In the genomic region with DNA sequence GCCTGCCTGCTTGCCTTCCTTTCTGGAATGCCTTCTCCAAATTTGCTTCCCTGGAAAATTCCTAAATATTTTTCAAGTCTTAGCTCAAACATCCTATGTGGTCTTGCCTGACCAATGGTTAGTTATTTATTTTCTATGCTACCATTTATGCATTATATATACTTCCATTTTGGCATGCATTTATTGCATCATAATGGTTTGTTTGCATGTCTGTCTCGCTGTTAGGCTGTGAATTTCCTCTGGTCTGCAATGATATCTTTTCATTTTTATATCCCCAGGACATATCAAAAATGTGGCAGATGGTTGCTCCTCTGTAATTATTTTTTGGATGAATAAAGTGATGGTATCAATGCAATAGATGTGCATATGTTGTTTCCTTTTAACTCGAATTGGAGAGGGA, we compare ENCODE assay signal across 19 cellular contexts. TPM values are rescaled to one million over a fixed set of nuclear protein-coding genes. Genes with fewer than 3 reads are reported as not detected.
DNase-seq lines count a peak whose midpoint lies in the region; ATAC-seq, FAIRE-seq and TF ChIP-seq lines count a peak whose summit lies in the region.
"Had no signal": no experiment of that assay in that cellular context is flagged by ENCODE, and none has a peak within 500 bp of the region (broad histone marks: within the 10 kb centered on the region; RNA-seq: fewer than 3 reads in every experiment).

No MANE protein-coding gene starts in this region.

- no peak overlapping the region for H4K5ac ChIP-seq in IMR-90 (ENCODE audit: low read depth, low read length)

- H2AFZ ChIP-seq in IMR-90 (replicated peaks; ENCODE audit: low read length, poor library complexity) (no peak overlapping the region), K562 (ENCODE audit: low read depth, low read length) (no peak overlapping the region), endothelial cell of umbilical vein (ENCODE audit: low read depth, low read length) (peak overlapping the region; percentile 42)
- H2AFZ ChIP-seq: GM23248 had no signal

- no peak overlapping the region for H2AK5ac ChIP-seq in IMR-90 (ENCODE audit: low read depth, low read length)

- H3K9ac ChIP-seq in IMR-90 (ENCODE audit: low read depth, low read length) = no peak overlapping the region
- H3K9ac ChIP-seq in K562 (ENCODE audit: insufficient read depth in 1 of 2, low read depth in 2 of 2, low read length in 2 of 2) = no peak overlapping the region
- no peak overlapping the region for H3K9ac ChIP-seq in endothelial cell of umbilical vein (replicated peaks; ENCODE audit: extremely low read depth, insufficient read depth, low read length)
- H3K9ac ChIP-seq: GM23248 had no signal

- H3K79me1 ChIP-seq in IMR-90 (ENCODE audit: low read depth in 1 of 2, low read length in 2 of 2) = no peaks in the 10 kb centered on the region

- no peak overlapping the region for H3K56ac ChIP-seq in IMR-90 (ENCODE audit: extremely low read depth, insufficient read depth, low read length)

- no TSS peak for BruUV-seq in IMR-90 (replicated peaks; lab: Mats Ljungman, UMichigan)
- no TSS peak for BruUV-seq in K562 (replicated peaks; lab: Mats Ljungman, UMichigan)
- no TSS peak for BruUV-seq in endothelial cell of umbilical vein (replicated peaks; lab: Mats Ljungman, UMichigan)

- no peak overlapping the region for H4K8ac ChIP-seq in IMR-90 (ENCODE audit: low read depth in 2 of 2, low read length in 2 of 2)

- TF ChIP-seq CTCF in IMR-90 (conservative IDR thresholded peaks at IDR 0.05; ENCODE audit: low read depth, low read length) (no peak), K562 (IDR thresholded peaks at IDR 0.05 in 2 of 3, conservative IDR thresholded peaks at IDR 0.05 in 1 of 3; ENCODE audit: insufficient read depth in 2 of 3, low read depth in 1 of 3, low read length in 3 of 3) (no peak), endothelial cell of umbilical vein (IDR thresholded peaks at IDR 0.05; ENCODE audit: extremely low read depth in 1 of 2, insufficient read depth in 1 of 2, low read depth in 1 of 2, low read length in 2 of 2) (no peak)

- no peak for FAIRE-seq in K562 (lab: Jason Lieb, UNC)
- FAIRE-seq in endothelial cell of umbilical vein (lab: Jason Lieb, UNC) = no peak
- FAIRE-seq in small intestine (lab: Jason Lieb, UNC) = no peak
- FAIRE-seq: G401.6, GM12892, GM19239, H1 had no signal

- no peak overlapping the region for H3K4ac ChIP-seq in IMR-90 (ENCODE audit: low read depth, low read length)

- in situ Hi-C loops in IMR-90 (cut with MboI; ENCODE audit: low sequenced_read_pairs) = loop anchor here (25.0 kb wide), 1 partner anchor 622 kb away; no protein-coding TSS in a partner anchor
- in situ Hi-C loops in K562 (cut with MboI) = no loop called here

- dilution Hi-C loops in IMR-90 (cut with HindIII; ENCODE audit: low sequenced_read_pairs, unreplicated experiment) = no loop called here
- dilution Hi-C loops in endothelial cell of umbilical vein (cut with MboI; ENCODE audit: extremely low pct_ligation_motif_present, low sequenced_read_pairs) = no loop called here

- TF ChIP-seq EP300 in K562 (IDR thresholded peaks at IDR 0.05; ENCODE audit: low read length) = no peak

- H3K27me3 ChIP-seq in IMR-90 (ENCODE audit: control insufficient read depth, insufficient read depth, low read length) (no peaks in the 10 kb centered on the region), K562 (ENCODE audit: control insufficient read depth in 2 of 2, insufficient read depth in 2 of 2, low read length in 2 of 2) (no peaks in the 10 kb centered on the region), endothelial cell of umbilical vein (ENCODE audit: control insufficient read depth in 2 of 2, insufficient read depth in 2 of 2, low read length in 2 of 2) (no peaks in the 10 kb centered on the region), small intestine (ENCODE audit: control insufficient read depth in 2 of 2, insufficient read depth in 2 of 2, low read length in 2 of 2) (no peaks in the 10 kb centered on the region)

- TF ChIP-seq POLR2A in IMR-90 (IDR thresholded peaks at IDR 0.05; ENCODE audit: low read depth, low read length) = no peak
- no peak for TF ChIP-seq POLR2A in K562 (conservative IDR thresholded peaks at IDR 0.05)
- TF ChIP-seq POLR2A in endothelial cell of umbilical vein (IDR thresholded peaks at IDR 0.05; ENCODE audit: low read depth, low read length) = no peak

- no peak overlapping the region for H3K4me3 ChIP-seq in IMR-90 (ENCODE audit: insufficient read depth, low read depth, low read length)
- H3K4me3 ChIP-seq in K562 = no peak overlapping the region
- no peak overlapping the region for H3K4me3 ChIP-seq in endothelial cell of umbilical vein (replicated peaks in 1 of 3; ENCODE audit: insufficient read depth in 1 of 3, low read depth in 1 of 3, low read length in 3 of 3)
- H3K4me3 ChIP-seq in small intestine (ENCODE audit: low read depth in 1 of 2, low read length in 2 of 2) = no peak overlapping the region
- H3K4me3 ChIP-seq: GM23248 had no signal

- H3K27ac ChIP-seq in IMR-90 (ENCODE audit: insufficient read depth, low read length) (no peak overlapping the region), K562 (ENCODE audit: extremely low read depth, low read depth, low read length) (no peak overlapping the region), endothelial cell of umbilical vein (ENCODE audit: insufficient read depth, low read depth, low read length) (no peak overlapping the region), small intestine (ENCODE audit: low read depth in 1 of 2, low read length in 1 of 2) (no peak overlapping the region)
- H3K27ac ChIP-seq: GM23248 had no signal

- no peaks in the 10 kb centered on the region for H3K36me3 ChIP-seq in IMR-90 (ENCODE audit: control insufficient read depth, insufficient read depth, low read length)
- no peaks in the 10 kb centered on the region for H3K36me3 ChIP-seq in K562 (ENCODE audit: control insufficient read depth, insufficient read depth, low read length)
- no peaks in the 10 kb centered on the region for H3K36me3 ChIP-seq in endothelial cell of umbilical vein (ENCODE audit: control insufficient read depth in 2 of 2, extremely low read depth in 1 of 2, insufficient read depth in 2 of 2, low read length in 2 of 2)
- peaks cover 0 to 2% of the 10 kb centered on the region in 2 donors for H3K36me3 ChIP-seq in small intestine (ENCODE audit: control insufficient read depth in 2 of 2, insufficient read depth in 2 of 2, low read length in 2 of 2)

- H2BK15ac ChIP-seq in IMR-90 (ENCODE audit: low read depth, low read length) = no peak overlapping the region

- no peak overlapping the region for H2BK120ac ChIP-seq in IMR-90 (ENCODE audit: low read depth, low read length)

- H3K18ac ChIP-seq in IMR-90 (ENCODE audit: low read depth, low read length) = no peak overlapping the region

- ATAC-seq in IMR-90 (ENCODE audit: low read depth) = no peak
- ATAC-seq in K562 = no peak

- POLR2A ChIA-PET in IMR-90 (lab: Charles Lee; ENCODE audit: unreplicated experiment) = no interaction called here
- POLR2A ChIA-PET in K562 (lab: Yijun Ruan, JAX) = interaction anchor here (0.6 kb wide), 1 partner anchor 45 kb away, joined by 4 read pairs; no protein-coding TSS in a partner anchor
- POLR2A ChIA-PET in endothelial cell of umbilical vein (lab: Charles Lee) = no interaction called here

- H3K4me1 ChIP-seq in IMR-90 (ENCODE audit: control insufficient read depth, insufficient read depth, low read length) (peaks cover 3% of the 10 kb centered on the region; the same call in 1 of the 2 replicates), K562 (replicated peaks in 1 of 2; ENCODE audit: control insufficient read depth in 2 of 2, insufficient read depth in 2 of 2, low read length in 2 of 2) (no peaks in the 10 kb centered on the region; a peak in 1 of 5 replicates), endothelial cell of umbilical vein (ENCODE audit: control insufficient read depth, extremely low read depth, insufficient read depth, low read length) (peaks cover 7% of the 10 kb centered on the region), small intestine (ENCODE audit: control insufficient read depth in 2 of 2, insufficient read depth in 1 of 2, low read depth in 1 of 2, low read length in 1 of 2) (no peaks in the 10 kb centered on the region)

- no peak overlapping the region for H3K14ac ChIP-seq in IMR-90 (replicated peaks; ENCODE audit: low read depth, low read length)

- H3K79me2 ChIP-seq in K562 (ENCODE audit: control insufficient read depth, insufficient read depth, low read length) (no peaks in the 10 kb centered on the region), endothelial cell of umbilical vein (ENCODE audit: control insufficient read depth, insufficient read depth, low read length) (no peaks in the 10 kb centered on the region)

- H3K9me1 ChIP-seq in IMR-90 (ENCODE audit: insufficient read depth, low read length) (0 out of 2 replicates have a peak, but pooled peaks cover 2% of the 10 kb centered on the region), K562 (ENCODE audit: control insufficient read depth, insufficient read depth, low read length) (no peaks in the 10 kb centered on the region), endothelial cell of umbilical vein (replicated peaks; ENCODE audit: control insufficient read depth, extremely low read depth, insufficient read depth, low read length) (peaks cover 2% of the 10 kb centered on the region)

- CTCF ChIA-PET in IMR-90 (lab: Yijun Ruan, JAX) = interaction anchor here (0.8 kb wide), 1 partner anchor 10 kb away, joined by 3 read pairs; no protein-coding TSS in a partner anchor
- CTCF ChIA-PET in K562 (lab: Yijun Ruan, JAX; ENCODE audit: low intra/inter-chr PET ratio) = no interaction called here
- CTCF ChIA-PET in endothelial cell of umbilical vein (lab: Charles Lee) = interaction anchor here (1.2 kb wide), 1 partner anchor 10 kb away, joined by 5 read pairs; no protein-coding TSS in a partner anchor

- H3K9me3 ChIP-seq in IMR-90 (ENCODE audit: control insufficient read depth, insufficient read depth, low read length) (no peaks in the 10 kb centered on the region), K562 (replicated peaks; ENCODE audit: control insufficient read depth, insufficient read depth, low read depth, low read length) (no peaks in the 10 kb centered on the region), endothelial cell of umbilical vein (replicated peaks; ENCODE audit: control insufficient read depth, insufficient read depth, low read length) (no peaks in the 10 kb centered on the region), small intestine (ENCODE audit: control insufficient read depth, low read depth) (no peaks in the 10 kb centered on the region)

- DNase-seq in IMR-90 (no peak), NCI-H1694 treated with DMSO at 0.1 percent for 48 hours (lab: John Stamatoyannopoulos, UW) (peak; percentile 26), K562 (ENCODE audit: extremely low read depth in 1 of 4, low spot score in 3 of 4) (no peak), endothelial cell of umbilical vein (ENCODE audit: low read depth, low spot score) (no peak), small intestine (no peak), germinal center (ENCODE audit: low spot score) (no peak)
- no peak for DNase-seq in stimulated activated CD4-positive, alpha-beta T cell treated with anti-CD3 and anti-CD28 coated beads, Interleukin-12 subunit alpha, Interleukin-12 subunit beta, amount 100 ng/mL, for 4 hours
- DNase-seq: C1 segment of cervical spinal cord; CD4-positive, alpha-beta memory T cell; COR-L47; DMS153; DND-41; GM23248; H7; HCEC 1CT had no signal

- no peak overlapping the region for H3K23ac ChIP-seq in IMR-90 (ENCODE audit: low read depth, low read length)

- H2AK9ac ChIP-seq in IMR-90 (replicated peaks; ENCODE audit: low read depth, low read length, poor library complexity) = no peak overlapping the region

- H2BK5ac ChIP-seq in IMR-90 (ENCODE audit: low read depth, low read length, poor library complexity, severe bottlenecking) = no peak overlapping the region

- intact Hi-C loops in IMR-90 (cut with micrococcal nuclease) = no loop called here
- intact Hi-C loops in K562 (cut with micrococcal nuclease) = no loop called here
- intact Hi-C loops in endothelial cell of umbilical vein (cut with micrococcal nuclease) = no loop called here

- TF ChIP-seq RAD21 in IMR-90 (IDR thresholded peaks at IDR 0.05; ENCODE audit: low read length) (no peak), K562 (CRISPR knock-in tag; conservative IDR thresholded peaks at IDR 0.05 in 1 of 2, IDR thresholded peaks at IDR 0.05 in 1 of 2) (no peak)

- no CpG with 5 or more reads among the region's 2 CpGs for WGBS in IMR-90 (ENCODE audit: extremely low coverage in 2 of 2, insufficient read length in 1 of 2), 2 experiments
- WGBS in K562 (ENCODE audit: insufficient coverage, low coverage, missing lambda C conversion rate) = 5% methylated on average over 2 of the region's 2 CpGs
- 81 to 89% (median 81%) methylated on average over 2 of the region's 2 CpGs for WGBS in small intestine, 3 donors

- H4K91ac ChIP-seq in IMR-90 (ENCODE audit: insufficient read depth, low read depth, low read length) = no peak overlapping the region

- H3K4me2 ChIP-seq in IMR-90 (ENCODE audit: low read depth, low read length) (no peak overlapping the region), K562 (ENCODE audit: insufficient read depth, low read length) (no peak overlapping the region), endothelial cell of umbilical vein (ENCODE audit: insufficient read depth, low read length) (peak overlapping the region; percentile 24)

- H4K20me1 ChIP-seq in IMR-90 (ENCODE audit: insufficient read depth, low read length) (no peaks in the 10 kb centered on the region), K562 (replicated peaks; ENCODE audit: control insufficient read depth, insufficient read depth, low read length) (no peaks in the 10 kb centered on the region), endothelial cell of umbilical vein (replicated peaks; ENCODE audit: control insufficient read depth, extremely low read depth, insufficient read depth, low read length) (no peaks in the 10 kb centered on the region)

- H2BK20ac ChIP-seq in IMR-90 (ENCODE audit: low read depth, low read length) = no peak overlapping the region

RNA-seq across cellular contexts. Expression of gene ATL1, which starts 30.5 kb away (rescaled TPM):
- total RNA-seq in IMR-90 (2012; rRNA removed) (10.3 and 12.2 TPM in 2 replicates), K562 (2014; rRNA removed) (not detected in 2 replicates), K562 (2014; rRNA removed; fragmentation: Illumina TruSeq; extraction: Trizol) (0.07 TPM in 1 of 2 replicates, not detected in the other), K562 (2015; rRNA removed; fragmentation: Illumina TruSeq; extraction: Trizol) (not detected in 2 replicates), K562 (2021) (0.16 TPM in 1 of 2 replicates, not detected in the other), endothelial cell of umbilical vein (2.8 and 5.1 TPM in 2 replicates)
- polyA plus RNA-seq in IMR-90 (2012; rRNA removed) (5.3 and 6.0 TPM in 2 replicates), K562 (2011; rRNA removed) (0.15 TPM in 1 of 2 replicates, not detected in the other), K562 (2014; fragmentation: Illumina TruSeq; extraction: Trizol) (0.04 TPM in 1 of 2 replicates, not detected in the other), K562 (2014; fragmentation: Nextera tagmentation; extraction: Ambion mirVana) (under 1 TPM; 0.07 to 0.15 TPM), K562 (2014; rRNA removed) (not detected in 2 replicates), endothelial cell of umbilical vein (1.1 and 1.4 TPM in 2 replicates), small intestine (1 to 10 TPM; 2.4 to 6.6 (median 6.3) TPM)
- 1.5 and 3.6 TPM in 2 replicates for polyA plus RNA-seq in IMR-90 (2012; cell fraction: cytosol; rRNA removed)
- 2.4 and 3.9 TPM in 2 replicates for polyA plus RNA-seq in IMR-90 (2012; cell fraction: nucleus; rRNA removed; ENCODE audit: low replicate concordance)
- total RNA-seq in K562 (2011; cell fraction: chromatin; rRNA removed; ENCODE audit: low replicate concordance) = not detected in 2 replicates
- total RNA-seq in K562 (2011; cell fraction: nucleolus; rRNA removed) = not detected in 2 replicates
- not detected in 2 replicates for total RNA-seq in K562 (2011; cell fraction: nucleoplasm; rRNA removed)
- not detected in 2 replicates for polyA plus RNA-seq in K562 (2011; cell fraction: cytosol; rRNA removed)
- polyA plus RNA-seq in K562 (2011; cell fraction: nucleus; rRNA removed) = not detected in 2 replicates
- 0.33 and 0.35 TPM in 2 replicates for polyA plus RNA-seq in K562 (2012)
- 0.45 TPM in 1 of 2 replicates, not detected in the other for polyA minus RNA-seq in K562 (2011; rRNA and poly(A)+ RNA removed)
- not detected in 2 replicates for polyA minus RNA-seq in K562 (2011; cell fraction: cytosol; rRNA and poly(A)+ RNA removed)
- polyA minus RNA-seq in K562 (2011; cell fraction: nucleus; rRNA and poly(A)+ RNA removed) = not detected in 2 replicates
- polyA plus RNA-seq in endothelial cell of umbilical vein (2011; cell fraction: cytosol; rRNA removed) = 1.5 TPM in 2 replicates
- 0.91 and 1.0 TPM in 2 replicates for polyA plus RNA-seq in endothelial cell of umbilical vein (2011; cell fraction: nucleus; rRNA removed)
- 2.3 TPM in 2 replicates for polyA plus RNA-seq in endothelial cell of umbilical vein (2012)
- 6.8 and 8.7 TPM in 2 replicates for polyA minus RNA-seq in endothelial cell of umbilical vein
- not detected for polyA minus RNA-seq in endothelial cell of umbilical vein (2011; cell fraction: cytosol; rRNA and poly(A)+ RNA removed)
- polyA minus RNA-seq in endothelial cell of umbilical vein (2011; cell fraction: nucleus; rRNA and poly(A)+ RNA removed) = 1.3 and 1.7 TPM in 2 replicates

RNA-seq across cellular contexts. Expression of gene MAP4K5, which starts 58.1 kb away (rescaled TPM):
- total RNA-seq in IMR-90 (2012; rRNA removed) (46.1 and 66.1 TPM in 2 replicates), K562 (2014; rRNA removed) (29.4 and 39.5 TPM in 2 replicates), K562 (2014; rRNA removed; fragmentation: Illumina TruSeq; extraction: Trizol) (18.0 and 18.4 TPM in 2 replicates), K562 (2015; rRNA removed; fragmentation: Illumina TruSeq; extraction: Trizol) (17.2 and 18.1 TPM in 2 replicates), K562 (2021) (23.9 and 24.7 TPM in 2 replicates), endothelial cell of umbilical vein (60.1 and 73.7 TPM in 2 replicates)
- polyA plus RNA-seq in IMR-90 (2012; rRNA removed) (27.5 and 33.1 TPM in 2 replicates), K562 (2011; rRNA removed) (12.2 and 14.4 TPM in 2 replicates), K562 (2014; fragmentation: Illumina TruSeq; extraction: Trizol) (15.2 and 18.0 TPM in 2 replicates), K562 (2014; fragmentation: Nextera tagmentation; extraction: Ambion mirVana) (1 to 10 TPM; 5.9 TPM), K562 (2014; rRNA removed) (25.8 and 28.0 TPM in 2 replicates), endothelial cell of umbilical vein (13.8 and 17.4 TPM in 2 replicates), small intestine (10 to 100 TPM; 11.1 to 17.0 (median 13.0) TPM)
- polyA plus RNA-seq in IMR-90 (2012; cell fraction: cytosol; rRNA removed) = 74.9 and 171 TPM in 2 replicates
- 104 and 109 TPM in 2 replicates for polyA plus RNA-seq in IMR-90 (2012; cell fraction: nucleus; rRNA removed; ENCODE audit: low replicate concordance)
- 21.0 and 65.4 TPM in 2 replicates for total RNA-seq in K562 (2011; cell fraction: chromatin; rRNA removed; ENCODE audit: low replicate concordance)
- 8.8 and 10.7 TPM in 2 replicates for total RNA-seq in K562 (2011; cell fraction: nucleolus; rRNA removed)
- 26.3 and 31.1 TPM in 2 replicates for total RNA-seq in K562 (2011; cell fraction: nucleoplasm; rRNA removed)
- 4.4 and 5.2 TPM in 2 replicates for polyA plus RNA-seq in K562 (2011; cell fraction: cytosol; rRNA removed)
- polyA plus RNA-seq in K562 (2011; cell fraction: nucleus; rRNA removed) = 17.6 and 24.7 TPM in 2 replicates
- 8.9 and 15.0 TPM in 2 replicates for polyA plus RNA-seq in K562 (2012)
- 13.3 and 14.9 TPM in 2 replicates for polyA minus RNA-seq in K562 (2011; rRNA and poly(A)+ RNA removed)
- polyA minus RNA-seq in K562 (2011; cell fraction: cytosol; rRNA and poly(A)+ RNA removed) = 6.4 and 8.5 TPM in 2 replicates
- polyA minus RNA-seq in K562 (2011; cell fraction: nucleus; rRNA and poly(A)+ RNA removed) = 28.8 and 38.8 TPM in 2 replicates
- 11.8 and 13.9 TPM in 2 replicates for polyA plus RNA-seq in endothelial cell of umbilical vein (2011; cell fraction: cytosol; rRNA removed)
- polyA plus RNA-seq in endothelial cell of umbilical vein (2011; cell fraction: nucleus; rRNA removed) = 42.1 and 50.3 TPM in 2 replicates
- 34.0 and 38.5 TPM in 2 replicates for polyA plus RNA-seq in endothelial cell of umbilical vein (2012)
- polyA minus RNA-seq in endothelial cell of umbilical vein = 15.6 and 18.1 TPM in 2 replicates
- polyA minus RNA-seq in endothelial cell of umbilical vein (2011; cell fraction: cytosol; rRNA and poly(A)+ RNA removed) = 11.3 TPM
- polyA minus RNA-seq in endothelial cell of umbilical vein (2011; cell fraction: nucleus; rRNA and poly(A)+ RNA removed) = 92.9 and 102 TPM in 2 replicates
